Comparison of ENCODE assay signal across 3 cellular contexts in the genomic region with DNA sequence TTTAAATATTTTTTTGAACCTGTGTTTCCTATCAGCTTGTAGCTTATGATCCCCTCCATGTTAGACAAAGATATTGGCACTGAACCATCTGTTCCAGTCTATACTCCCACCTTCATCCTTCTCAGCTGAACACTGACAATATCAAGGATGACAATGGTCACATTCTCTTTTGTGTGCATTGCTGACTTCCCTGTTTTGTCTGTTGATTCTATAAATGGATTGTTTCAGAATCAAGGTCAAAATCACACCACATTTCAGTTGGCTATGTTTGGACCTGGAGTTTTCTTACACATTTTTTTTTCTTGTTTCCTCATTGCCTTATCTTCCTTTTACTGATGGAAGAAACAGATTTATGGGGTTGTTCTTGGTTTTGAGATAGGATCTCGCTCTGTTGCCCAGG.
TF ChIP-seq lines count a peak whose summit lies in the region.

No MANE protein-coding gene starts in this region.

TF ChIP-seq in SK-N-SH, 30 proteins besides CTCF, POLR2A, EP300 and RAD21:
- TF ChIP-seq FOXJ3 (CRISPR knock-in tag; IDR thresholded peaks at IDR 0.05) (no peak), GABPA (IDR thresholded peaks at IDR 0.05; ENCODE audit: low read depth) (no peak)
- TF ChIP-seq, protein P1, sequence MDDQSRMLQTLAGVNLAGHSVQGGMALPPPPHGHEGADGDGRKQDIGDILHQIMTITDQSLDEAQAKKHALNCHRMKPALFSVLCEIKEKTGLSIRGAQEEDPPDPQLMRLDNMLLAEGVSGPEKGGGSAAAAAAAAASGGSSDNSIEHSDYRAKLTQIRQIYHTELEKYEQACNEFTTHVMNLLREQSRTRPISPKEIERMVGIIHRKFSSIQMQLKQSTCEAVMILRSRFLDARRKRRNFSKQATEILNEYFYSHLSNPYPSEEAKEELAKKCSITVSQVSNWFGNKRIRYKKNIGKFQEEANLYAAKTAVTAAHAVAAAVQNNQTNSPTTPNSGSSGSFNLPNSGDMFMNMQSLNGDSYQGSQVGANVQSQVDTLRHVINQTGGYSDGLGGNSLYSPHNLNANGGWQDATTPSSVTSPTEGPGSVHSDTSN (IDR thresholded peaks at IDR 0.05): no peak

TF ChIP-seq in SK-N-SH treated with all-trans-retinoic acid at 6 μM for 48 hours, 23 proteins besides CTCF, POLR2A, EP300 and RAD21:
- TF ChIP-seq ZNF8 (CRISPR knock-in tag; IDR thresholded peaks at IDR 0.05) (no peak), ZNF70 (CRISPR knock-in tag; IDR thresholded peaks at IDR 0.05) (no peak), PPARA (CRISPR knock-in tag; IDR thresholded peaks at IDR 0.05; ENCODE audit: borderline replicate concordance) (no peak), TCF4 (CRISPR knock-in tag; IDR thresholded peaks at IDR 0.05; ENCODE audit: borderline replicate concordance) (no peak), ZNF565 (CRISPR knock-in tag; conservative IDR thresholded peaks at IDR 0.05; ENCODE audit: low read depth) (no peak), CSDC2 (CRISPR knock-in tag; IDR thresholded peaks at IDR 0.05) (no peak)
- TF ChIP-seq, protein P2, sequence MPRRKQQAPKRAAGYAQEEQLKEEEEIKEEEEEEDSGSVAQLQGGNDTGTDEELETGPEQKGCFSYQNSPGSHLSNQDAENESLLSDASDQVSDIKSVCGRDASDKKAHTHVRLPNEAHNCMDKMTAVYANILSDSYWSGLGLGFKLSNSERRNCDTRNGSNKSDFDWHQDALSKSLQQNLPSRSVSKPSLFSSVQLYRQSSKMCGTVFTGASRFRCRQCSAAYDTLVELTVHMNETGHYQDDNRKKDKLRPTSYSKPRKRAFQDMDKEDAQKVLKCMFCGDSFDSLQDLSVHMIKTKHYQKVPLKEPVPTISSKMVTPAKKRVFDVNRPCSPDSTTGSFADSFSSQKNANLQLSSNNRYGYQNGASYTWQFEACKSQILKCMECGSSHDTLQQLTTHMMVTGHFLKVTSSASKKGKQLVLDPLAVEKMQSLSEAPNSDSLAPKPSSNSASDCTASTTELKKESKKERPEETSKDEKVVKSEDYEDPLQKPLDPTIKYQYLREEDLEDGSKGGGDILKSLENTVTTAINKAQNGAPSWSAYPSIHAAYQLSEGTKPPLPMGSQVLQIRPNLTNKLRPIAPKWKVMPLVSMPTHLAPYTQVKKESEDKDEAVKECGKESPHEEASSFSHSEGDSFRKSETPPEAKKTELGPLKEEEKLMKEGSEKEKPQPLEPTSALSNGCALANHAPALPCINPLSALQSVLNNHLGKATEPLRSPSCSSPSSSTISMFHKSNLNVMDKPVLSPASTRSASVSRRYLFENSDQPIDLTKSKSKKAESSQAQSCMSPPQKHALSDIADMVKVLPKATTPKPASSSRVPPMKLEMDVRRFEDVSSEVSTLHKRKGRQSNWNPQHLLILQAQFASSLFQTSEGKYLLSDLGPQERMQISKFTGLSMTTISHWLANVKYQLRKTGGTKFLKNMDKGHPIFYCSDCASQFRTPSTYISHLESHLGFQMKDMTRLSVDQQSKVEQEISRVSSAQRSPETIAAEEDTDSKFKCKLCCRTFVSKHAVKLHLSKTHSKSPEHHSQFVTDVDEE (CRISPR knock-in tag; IDR thresholded peaks at IDR 0.05): no peak

TF ChIP-seq in K562, 482 proteins besides CTCF, POLR2A, EP300 and RAD21:
- TF ChIP-seq CBFA2T3 (IDR thresholded peaks at IDR 0.05) (peak; percentile 25), ZNF239 (CRISPR knock-in tag; IDR thresholded peaks at IDR 0.05) (no peak)
